ENCODE assay signal across 8 cellular contexts in genomic region chr10:125123363-125124113, GRCh38. TPM values are rescaled to one million over a fixed set of nuclear protein-coding genes. Genes with fewer than 3 reads are reported as not detected.
A peak's percentile ranks its signal among the peaks of the same experiment; 100 is the strongest.
DNase-seq lines count a peak whose midpoint lies in the region; ATAC-seq lines count a peak whose summit lies in the region.

No MANE protein-coding gene starts in this region.

- ATAC-seq in Right ventricle myocardium superior (ENCODE audit: poor library complexity): peak; percentile 78
- no peak for ATAC-seq in GM18907 (IDR thresholded peaks at IDR 0.05; ENCODE audit: unreplicated experiment)
- ATAC-seq in HG02610 (IDR thresholded peaks at IDR 0.05; ENCODE audit: unreplicated experiment): no peak
- ATAC-seq in GM21447 (IDR thresholded peaks at IDR 0.05; ENCODE audit: unreplicated experiment): no peak

- intact Hi-C loops in Right ventricle myocardium superior (cut with DNase I): no loop called here

- H3K4me1 ChIP-seq in rectal smooth muscle tissue (ENCODE audit: control insufficient read depth, insufficient read depth, low read length): peaks cover 6% of the 10 kb centered on the region

- H3K4me3 ChIP-seq in rectal smooth muscle tissue (ENCODE audit: low read length): peak overlapping the region; percentile 1

- no peaks in the 10 kb centered on the region for H3K36me3 ChIP-seq in rectal smooth muscle tissue (ENCODE audit: control insufficient read depth, insufficient read depth, low read length)

- peak overlapping the region; percentile 73 for H3K27ac ChIP-seq in rectal smooth muscle tissue (ENCODE audit: low read depth, low read length)

- DNase-seq in DMS79 treated with DMSO at 0.1 percent for 48 hours (lab: John Stamatoyannopoulos, UW) (peak; percentile 39), SW480 (ENCODE audit: low spot score) (peak; percentile 94), Right ventricle myocardium superior (peak; percentile 93), NOMO-1 treated with DMSO at 0.1 percent for 48 hours (lab: John Stamatoyannopoulos, UW; ENCODE audit: unreplicated experiment) (no peak)

- H3K9ac ChIP-seq in rectal smooth muscle tissue (ENCODE audit: low read length): no peak overlapping the region

- H3K27me3 ChIP-seq in rectal smooth muscle tissue (ENCODE audit: control insufficient read depth, insufficient read depth, low read length): no peaks in the 10 kb centered on the region

RNA-seq across cellular contexts. Expression of gene CTBP2, which starts 36.8 kb away (rescaled TPM):
- 29.4 TPM for total RNA-seq in Right ventricle myocardium superior
